ENCODE assay signal across 8 cellular contexts in the genomic region with DNA sequence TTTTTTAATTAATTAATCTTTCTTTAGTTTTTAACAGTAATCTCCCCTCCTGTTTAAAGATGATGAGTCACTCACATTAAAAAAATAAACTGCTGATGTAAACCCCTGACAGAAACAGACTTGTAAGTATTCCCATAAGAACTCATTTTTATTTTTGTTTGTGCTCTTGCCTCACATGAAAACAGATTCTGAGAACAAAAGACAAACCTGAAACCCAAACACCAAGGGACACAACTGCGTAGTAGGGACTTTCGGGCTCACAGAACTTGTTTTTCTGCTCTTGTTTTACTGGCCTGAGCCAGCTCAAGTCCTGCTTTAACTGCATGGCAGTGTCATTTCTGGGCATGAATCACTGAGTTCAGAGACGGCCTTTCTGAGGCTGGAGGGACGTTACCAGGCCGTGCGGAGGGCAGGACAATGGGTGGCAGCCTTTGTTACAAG.
DNase-seq lines count a peak whose midpoint lies in the region; ATAC-seq and TF ChIP-seq lines count a peak whose summit lies in the region.

No MANE protein-coding gene starts in this region.

- no peaks in the 10 kb centered on the region for H3F3A ChIP-seq in PC-3 (ENCODE audit: low read length, unreplicated experiment)

- ATAC-seq in GM21786 (IDR thresholded peaks at IDR 0.05; ENCODE audit: unreplicated experiment) (peak; percentile 81), PC-3 (peak; percentile 98)
- ATAC-seq in stimulated activated naive CD8-positive, alpha-beta T cell treated with anti-CD3 and anti-CD28 coated beads, Interleukin-15, Interleukin-2, amounts not matched to agents 100 U/mL and 50 U/mL, for 24 hours: peak; percentile 52

- H3K79me2 ChIP-seq in PC-3 (ENCODE audit: low read length): no peaks in the 10 kb centered on the region

- TSS peak; percentile 4 for BruUV-seq in PC-3 (replicated peaks; lab: Mats Ljungman, UMichigan)

- H3K27me3 Mint-ChIP-seq in chondrocyte (ENCODE audit: low read depth): no peaks in the 10 kb centered on the region

- POLR2A ChIA-PET in PC-3 (lab: Charles Lee; ENCODE audit: unreplicated experiment): interaction anchor here (0.6 to 0.9 kb wide), 2 partner anchors 79 to 83 kb away, joined by 3 read pairs; no protein-coding TSS in a partner anchor

- H4K20me1 ChIP-seq in PC-3 (ENCODE audit: low read length): no peaks in the 10 kb centered on the region

- peak overlapping the region; percentile 67 for H2AFZ ChIP-seq in PC-3 (ENCODE audit: low read length)

- in situ Hi-C loops in KBM-7 (cut with MboI; ENCODE audit: low pct_unique_long_range_greater_than_20kb, low sequenced_read_pairs): no loop called here

- peak overlapping the region; percentile 74 for H3K9ac ChIP-seq in PC-3 (ENCODE audit: low read length)

- intact Hi-C loops in PC-3 (cut with micrococcal nuclease): loop anchor here (1.0 to 5.0 kb wide), 3 partner anchors 66 to 180 kb away; no protein-coding TSS in a partner anchor

- H3K9me3 Mint-ChIP-seq in chondrocyte (ENCODE audit: low read depth): no peaks in the 10 kb centered on the region

- peak overlapping the region; percentile 100 for H3K27ac Mint-ChIP-seq in chondrocyte (ENCODE audit: unreplicated experiment)

- TF ChIP-seq CTCF in PC-3 (conservative IDR thresholded peaks at IDR 0.05; ENCODE audit: low read depth, low read length): no peak
- TF ChIP-seq CTCF in chondrocyte (IDR thresholded peaks at IDR 0.05): no peak
- TF ChIP-seq CTCF in kidney epithelial cell (IDR thresholded peaks at IDR 0.05; ENCODE audit: insufficient read depth, low read length, poor library complexity, severe bottlenecking): no peak

- peak overlapping the region; percentile 55 for H3K4me3 ChIP-seq in PC-3 (ENCODE audit: low read length)
- H3K4me3 ChIP-seq in kidney epithelial cell (ENCODE audit: low read depth, low read length): no peak overlapping the region

- H3K4me1 ChIP-seq in PC-3 (ENCODE audit: insufficient read depth, low read length): peaks cover 29% of the 10 kb centered on the region

- H3K9me3 ChIP-seq in PC-3 (ENCODE audit: low read length): no peaks in the 10 kb centered on the region

- CTCF ChIA-PET in PC-3 (lab: Charles Lee): interaction anchor here (1.0 kb wide), 1 partner anchor 266 kb away, joined by 5 read pairs; no protein-coding TSS in a partner anchor

- peak overlapping the region; percentile 92 for H3K27ac ChIP-seq in PC-3 (ENCODE audit: low read length)

- DNase-seq in COLO829 (ENCODE audit: low spot score) (peak; percentile 68), PC-3 (peak; percentile 97), chondrocyte (ENCODE audit: low spot score) (no peak), kidney epithelial cell (ENCODE audit: low read depth) (peak; percentile 74), NCI-H128 (lab: John Stamatoyannopoulos, UW; ENCODE audit: unreplicated experiment) (no peak), KBM-7 (no peak)
- DNase-seq in stimulated activated naive CD8-positive, alpha-beta T cell treated with anti-CD3 and anti-CD28 coated beads, Interleukin-15, Interleukin-2, amounts not matched to agents 100 U/mL and 50 U/mL, for 24 hours: no peak

- H3K9me2 ChIP-seq in PC-3 (replicated peaks; ENCODE audit: low read length): no peaks in the 10 kb centered on the region

- H3K36me3 Mint-ChIP-seq in chondrocyte (ENCODE audit: low read depth): peaks cover 46% of the 10 kb centered on the region

- no peaks in the 10 kb centered on the region for H3K27me3 ChIP-seq in PC-3 (ENCODE audit: low read length)
- H3K27me3 ChIP-seq in kidney epithelial cell (ENCODE audit: control insufficient read depth, insufficient read depth, low read length): no peaks in the 10 kb centered on the region

- peaks cover 20% of the 10 kb centered on the region; the same call in 1 of the 2 replicates for H3K36me3 ChIP-seq in PC-3 (ENCODE audit: low read depth, low read length)
- no peaks in the 10 kb centered on the region for H3K36me3 ChIP-seq in kidney epithelial cell (ENCODE audit: control insufficient read depth, insufficient read depth, low read length)

- H3K4me3 Mint-ChIP-seq in chondrocyte (ENCODE audit: unreplicated experiment): peak overlapping the region; percentile 56

- peaks cover 72% of the 10 kb centered on the region for H3K4me1 Mint-ChIP-seq in chondrocyte (ENCODE audit: low read depth)

- peak overlapping the region; percentile 81 for H3K4me2 ChIP-seq in PC-3 (ENCODE audit: low read length)

Comparison
In these comparisons a context has a peak if more than half of its experiments do, and no peak if none do; other contexts are left out.
1. DNase-seq: peak in COLO829 (single experiment), PC-3 (single experiment) and kidney epithelial cell (single experiment); none in chondrocyte (single experiment), stimulated activated naive CD8-positive, alpha-beta T cell treated with anti-CD3 and anti-CD28 coated beads, Interleukin-15, Interleukin-2, amounts not matched to agents 100 U/mL and 50 U/mL, for 24 hours (single experiment), NCI-H128 (single experiment) and KBM-7 (single experiment).
2. Peak in every context shown above with its lines, with median percentiles within 50 percentile points of each other: ATAC-seq.